ENCODE assay signal across 23 cellular contexts in genomic region chr12:123998960-123999359, GRCh38. TPM values are rescaled to one million over a fixed set of nuclear protein-coding genes. Genes with fewer than 3 reads are reported as not detected.
A peak's percentile ranks its signal among the peaks of the same experiment; 100 is the strongest.
DNase-seq lines count a peak whose midpoint lies in the region; ATAC-seq, FAIRE-seq and TF ChIP-seq lines count a peak whose summit lies in the region.
"Had no signal": no experiment of that assay in that cellular context is flagged by ENCODE, and none has a peak within 500 bp of the region (broad histone marks: within the 10 kb centered on the region; RNA-seq: fewer than 3 reads in every experiment).

No MANE protein-coding gene starts in this region.

- DNase-seq in EH (ENCODE audit: low read depth) (peak; percentile 29), astrocyte (ENCODE audit: low read depth) (peak; percentile 26), left ventricle myocardium inferior (no peak), progenitor cell of endocrine pancreas (ENCODE audit: low spot score, unreplicated experiment) (no peak), foreskin keratinocyte (no peak), sciatic nerve (ENCODE audit: low spot score) (no peak)
- DNase-seq: activated naive CD8-positive, alpha-beta T cell treated with anti-CD3 and anti-CD28 coated beads, Interleukin-2, amount 10 ng/mL, durations not matched to agents 7 days and 5 days; AML-193; Caco-2; dermis blood vessel endothelial cell; glutamatergic neuron; NCI-H1105 treated with DMSO at 0.1 percent for 48 hours; NCI-H2107; NCI-H524 treated with DMSO at 0.1 percent for 48 hours; stimulated activated CD8-positive, alpha-beta memory T cell treated with anti-CD3 and anti-CD28 coated beads, Interleukin-4, amount 100 ng/mL, for 48 hours; SW 1271; testis had no signal

- no peak for ATAC-seq in foreskin keratinocyte
- no peak for ATAC-seq in sciatic nerve
- no peak for ATAC-seq in GM19463 (IDR thresholded peaks at IDR 0.05; ENCODE audit: unreplicated experiment)
- ATAC-seq in HG03378 (IDR thresholded peaks at IDR 0.05; ENCODE audit: unreplicated experiment) = no peak
- ATAC-seq: activated T-helper 17 cell treated with anti-CD3 and anti-CD28 coated beads, Interleukin-2, amount 50 U/mL, for 72 hours; GM23338 had no signal

- H3K36me3 Mint-ChIP-seq in astrocyte (ENCODE audit: low read depth, unreplicated experiment) (peaks cover 8% of the 10 kb centered on the region), progenitor cell of endocrine pancreas (ENCODE audit: insufficient read depth) (peaks cover 6% of the 10 kb centered on the region)

- H3K9me3 ChIP-seq in astrocyte (ENCODE audit: insufficient read depth, low read depth, low read length) = no peaks in the 10 kb centered on the region
- no peaks in the 10 kb centered on the region for H3K9me3 ChIP-seq in left ventricle myocardium inferior (replicated peaks)
- H3K9me3 ChIP-seq: Caco-2, testis had no signal

- no peak for FAIRE-seq in astrocyte (lab: Jason Lieb, UNC)
- FAIRE-seq: HTR-8/SVneo had no signal

- H2AFZ ChIP-seq in astrocyte (ENCODE audit: low read depth, low read length) = no peak overlapping the region
- H2AFZ ChIP-seq: GM23338 had no signal

- H3K27me3 ChIP-seq in astrocyte (ENCODE audit: insufficient read depth, low read length) (no peaks in the 10 kb centered on the region), left ventricle myocardium inferior (ENCODE audit: low read depth) (no peaks in the 10 kb centered on the region), foreskin keratinocyte (no peaks in the 10 kb centered on the region)
- H3K27me3 ChIP-seq: testis had no signal

- no peaks in the 10 kb centered on the region for H3K27me3 Mint-ChIP-seq in astrocyte (ENCODE audit: low read depth, unreplicated experiment)
- H3K27me3 Mint-ChIP-seq in progenitor cell of endocrine pancreas = no peaks in the 10 kb centered on the region
- H3K27me3 Mint-ChIP-seq: activated naive CD8-positive, alpha-beta T cell treated with anti-CD3 and anti-CD28 coated beads, Interleukin-2, amount 10 ng/mL, durations not matched to agents 7 days and 5 days; activated T-helper 17 cell treated with anti-CD3 and anti-CD28 coated beads, Interleukin-2, amount 50 U/mL, for 72 hours had no signal

- no peak overlapping the region for H3K27ac ChIP-seq in astrocyte (ENCODE audit: low read depth, low read length)
- peak overlapping the region; percentile 0 for H3K27ac ChIP-seq in left ventricle myocardium inferior (replicated peaks)
- no peak overlapping the region for H3K27ac ChIP-seq in foreskin keratinocyte
- H3K27ac ChIP-seq: RWPE1, testis had no signal

- peak overlapping the region; percentile 55 for H3K27ac Mint-ChIP-seq in astrocyte (ENCODE audit: unreplicated experiment)
- H3K27ac Mint-ChIP-seq in progenitor cell of endocrine pancreas = peak overlapping the region; percentile 4
- H3K27ac Mint-ChIP-seq: activated naive CD8-positive, alpha-beta T cell treated with anti-CD3 and anti-CD28 coated beads, Interleukin-2, amount 10 ng/mL, durations not matched to agents 7 days and 5 days; activated T-helper 17 cell treated with anti-CD3 and anti-CD28 coated beads, Interleukin-2, amount 50 U/mL, for 72 hours; GM23338 had no signal

- TF ChIP-seq CTCF in astrocyte (IDR thresholded peaks at IDR 0.05; ENCODE audit: insufficient read depth, low read depth, low read length) = no peak
- no peak for TF ChIP-seq CTCF in left ventricle myocardium inferior (IDR thresholded peaks at IDR 0.05; ENCODE audit: borderline replicate concordance)
- no peak for TF ChIP-seq CTCF in progenitor cell of endocrine pancreas (IDR thresholded peaks at IDR 0.05; ENCODE audit: unreplicated experiment)
- TF ChIP-seq CTCF in foreskin keratinocyte (conservative IDR thresholded peaks at IDR 0.05) = no peak

- H3K4me3 ChIP-seq in astrocyte (ENCODE audit: insufficient read depth, low read depth, low read length) = no peak overlapping the region
- no peak overlapping the region for H3K4me3 ChIP-seq in left ventricle myocardium inferior
- H3K4me3 ChIP-seq: GM23338, testis had no signal

- H3K4me1 ChIP-seq in astrocyte (ENCODE audit: insufficient read depth, low read length) = peaks cover 22% of the 10 kb centered on the region
- peaks cover 89% of the 10 kb centered on the region for H3K4me1 ChIP-seq in left ventricle myocardium inferior
- peaks cover 11% of the 10 kb centered on the region for H3K4me1 ChIP-seq in foreskin keratinocyte
- H3K4me1 ChIP-seq: Caco-2, testis had no signal

- H3K4me1 Mint-ChIP-seq in astrocyte (ENCODE audit: low read depth, unreplicated experiment) = peaks cover 52% of the 10 kb centered on the region
- H3K4me1 Mint-ChIP-seq in progenitor cell of endocrine pancreas (ENCODE audit: low read depth) = peaks cover 30% of the 10 kb centered on the region

- no peak overlapping the region for H3K9ac ChIP-seq in astrocyte (ENCODE audit: low read length)

- intact Hi-C loops in left ventricle myocardium inferior (cut with micrococcal nuclease) = no loop called here
- intact Hi-C loops in sciatic nerve (cut with DNase I) = no loop called here

- no peaks in the 10 kb centered on the region for H3K9me3 Mint-ChIP-seq in astrocyte (ENCODE audit: unreplicated experiment)
- no peaks in the 10 kb centered on the region for H3K9me3 Mint-ChIP-seq in progenitor cell of endocrine pancreas (ENCODE audit: low read depth)
- H3K9me3 Mint-ChIP-seq: activated naive CD8-positive, alpha-beta T cell treated with anti-CD3 and anti-CD28 coated beads, Interleukin-2, amount 10 ng/mL, durations not matched to agents 7 days and 5 days; activated T-helper 17 cell treated with anti-CD3 and anti-CD28 coated beads, Interleukin-2, amount 50 U/mL, for 72 hours; GM23338 had no signal

- H3K4me2 ChIP-seq in astrocyte (ENCODE audit: low read length) = no peak overlapping the region
- H3K4me2 ChIP-seq: GM23338 had no signal

- H3K79me2 ChIP-seq in astrocyte (ENCODE audit: insufficient read depth, low read length) = peaks cover 24% of the 10 kb centered on the region

- peaks cover 72% of the 10 kb centered on the region for H4K20me1 ChIP-seq in astrocyte (ENCODE audit: insufficient read depth, low read length)

- H3K36me3 ChIP-seq in astrocyte (ENCODE audit: insufficient read depth, low read length) (peaks cover 5% of the 10 kb centered on the region), left ventricle myocardium inferior (peaks cover 17% of the 10 kb centered on the region)

- H3K4me3 Mint-ChIP-seq in astrocyte (ENCODE audit: unreplicated experiment) (peak overlapping the region; percentile 0), progenitor cell of endocrine pancreas (ENCODE audit: low read depth) (no peak overlapping the region)
- H3K4me3 Mint-ChIP-seq: activated naive CD8-positive, alpha-beta T cell treated with anti-CD3 and anti-CD28 coated beads, Interleukin-2, amount 10 ng/mL, durations not matched to agents 7 days and 5 days; activated T-helper 17 cell treated with anti-CD3 and anti-CD28 coated beads, Interleukin-2, amount 50 U/mL, for 72 hours; GM23338 had no signal

RNA-seq across cellular contexts. Expression of gene ZNF664, which starts 25.9 kb away (rescaled TPM):
- total RNA-seq in astrocyte = 67.3 and 67.6 TPM in 2 replicates
- total RNA-seq in left ventricle myocardium inferior = 80.7 TPM
- total RNA-seq in progenitor cell of endocrine pancreas = 197 and 198 TPM in 2 replicates
- 58.2 and 64.9 TPM in 2 replicates for total RNA-seq in foreskin keratinocyte
- polyA plus RNA-seq in foreskin keratinocyte = 19.4 and 21.9 TPM in 2 replicates
- 74.6 TPM for total RNA-seq in sciatic nerve

RNA-seq across cellular contexts. Expression of gene CCDC92, which starts 26.3 kb away (rescaled TPM):
- total RNA-seq in astrocyte = 38.9 and 39.8 TPM in 2 replicates
- total RNA-seq in left ventricle myocardium inferior = 57.2 TPM
- 57.0 and 59.1 TPM in 2 replicates for total RNA-seq in progenitor cell of endocrine pancreas
- 14.7 and 15.8 TPM in 2 replicates for total RNA-seq in foreskin keratinocyte
- 23.0 and 26.9 TPM in 2 replicates for polyA plus RNA-seq in foreskin keratinocyte
- total RNA-seq in sciatic nerve = 49.2 TPM

Comparison
In these comparisons a context has a peak if more than half of its experiments do, and no peak if none do; other contexts are left out.
1. DNase-seq: peak in EH (single experiment) and astrocyte (single experiment); none in left ventricle myocardium inferior (single experiment), progenitor cell of endocrine pancreas (single experiment), foreskin keratinocyte (0 of 2) and sciatic nerve (single experiment).